In genomic region chr22:43740587-43741270, GRCh38 we compare ENCODE assay signal across 22 cellular contexts.
"Had no signal": no experiment of that assay in that cellular context is flagged by ENCODE, and none has a peak within 500 bp of the region (broad histone marks: within the 10 kb centered on the region; RNA-seq: fewer than 3 reads in every experiment).

No MANE protein-coding gene starts in this region.

- H3K27ac Mint-ChIP-seq: activated naive CD4-positive, alpha-beta T cell treated with anti-CD3 and anti-CD28 coated beads for 36 hours; activated naive CD8-positive, alpha-beta T cell treated with anti-CD3 and anti-CD28 coated beads for 36 hours; activated T-helper 1 cell treated with anti-CD3 and anti-CD28 coated beads, Interleukin-12 subunit alpha, Interleukin-12 subunit beta, Interleukin-2, Interleukin-4 antibody, amounts not matched to agents 30 ng/mL and 10 ng/mL and 1 ng/mL, durations not matched to agents 14 hours and 24 hours and 36 hours; natural killer cell treated with Interleukin-12 subunit alpha and Interleukin-12 subunit beta and Interleukin-15 and Interleukin-18, amount 100 ng/mL, for 72 hours; T-helper 2 cell treated with Interferon-gamma antibody and Interleukin-4, amounts not matched to agents 5 μg/mL and 100 μg/mL, for 36 hours had no signal

- ATAC-seq: body of pancreas; esophagus mucosa; foreskin keratinocyte; left lung; mucosa of descending colon; natural killer cell treated with Interleukin-12 subunit alpha and Interleukin-12 subunit beta and Interleukin-15 and Interleukin-18, amount 100 ng/mL, for 72 hours; right lobe of liver had no signal

- H3K27me3 ChIP-seq: adrenal gland, body of pancreas, foreskin keratinocyte, right lobe of liver had no signal

- H3K4me1 ChIP-seq: adrenal gland, body of pancreas, foreskin keratinocyte, left lung, right lobe of liver had no signal

- H3K36me3 Mint-ChIP-seq: activated naive CD8-positive, alpha-beta T cell treated with anti-CD3 and anti-CD28 coated beads for 36 hours; natural killer cell treated with Interleukin-12 subunit alpha and Interleukin-12 subunit beta and Interleukin-15 and Interleukin-18, amount 100 ng/mL, for 72 hours had no signal

- H3K4me3 Mint-ChIP-seq: activated naive CD4-positive, alpha-beta T cell treated with anti-CD3 and anti-CD28 coated beads for 36 hours; activated naive CD8-positive, alpha-beta T cell treated with anti-CD3 and anti-CD28 coated beads for 36 hours; activated T-helper 1 cell treated with anti-CD3 and anti-CD28 coated beads, Interleukin-12 subunit alpha, Interleukin-12 subunit beta, Interleukin-2, Interleukin-4 antibody, amounts not matched to agents 30 ng/mL and 10 ng/mL and 1 ng/mL, durations not matched to agents 14 hours and 24 hours and 36 hours; natural killer cell treated with Interleukin-12 subunit alpha and Interleukin-12 subunit beta and Interleukin-15 and Interleukin-18, amount 100 ng/mL, for 72 hours; T-helper 2 cell treated with Interferon-gamma antibody and Interleukin-4, amounts not matched to agents 5 μg/mL and 100 μg/mL, for 36 hours had no signal

- H3K4me3 ChIP-seq: adrenal gland, body of pancreas, left lung, mucosa of descending colon, right lobe of liver, transverse colon had no signal

- H3K9me3 ChIP-seq: adrenal gland, body of pancreas, left lung, mucosa of descending colon, right lobe of liver, transverse colon had no signal

- H3K4me1 Mint-ChIP-seq: activated naive CD8-positive, alpha-beta T cell treated with anti-CD3 and anti-CD28 coated beads for 36 hours had no signal

- H3K9me3 Mint-ChIP-seq: activated naive CD4-positive, alpha-beta T cell treated with anti-CD3 and anti-CD28 coated beads for 36 hours; activated naive CD8-positive, alpha-beta T cell treated with anti-CD3 and anti-CD28 coated beads for 36 hours; activated T-helper 1 cell treated with anti-CD3 and anti-CD28 coated beads, Interleukin-12 subunit alpha, Interleukin-12 subunit beta, Interleukin-2, Interleukin-4 antibody, amounts not matched to agents 30 ng/mL and 10 ng/mL and 1 ng/mL, durations not matched to agents 14 hours and 24 hours and 36 hours; natural killer cell treated with Interleukin-12 subunit alpha and Interleukin-12 subunit beta and Interleukin-15 and Interleukin-18, amount 100 ng/mL, for 72 hours; T-helper 2 cell treated with Interferon-gamma antibody and Interleukin-4, amounts not matched to agents 5 μg/mL and 100 μg/mL, for 36 hours had no signal

- H3K36me3 ChIP-seq: adrenal gland, left lung, right lobe of liver, transverse colon had no signal

- DNase-seq: activated CD4-positive, alpha-beta T cell treated with anti-CD3 and anti-CD28 coated beads for 4 hours; activated CD4-positive, alpha-beta T cell treated with anti-CD3 and anti-CD28 coated beads, Interleukin-2, amount 50 U/mL, for 4 hours; activated effector memory CD4-positive, alpha-beta T cell treated with anti-CD3 and anti-CD28 coated beads, Interleukin-2, amount 50 U/mL, for 16 hours; activated naive CD4-positive, alpha-beta T cell treated with anti-CD3 and anti-CD28 coated beads for 36 hours; activated naive CD8-positive, alpha-beta T cell treated with anti-CD3 and anti-CD28 coated beads for 36 hours; adrenal gland; aorta; body of pancreas; cortex of kidney; foreskin keratinocyte; kidney glomerular epithelial cell; left lung; mucosa of descending colon; right lobe of liver; stimulated activated CD4-positive, alpha-beta T cell treated with anti-CD3 and anti-CD28 coated beads, Interleukin-2, amount 100 ng/mL, for 48 hours; stimulated activated naive CD4-positive, alpha-beta T cell treated with Interleukin-2 at 50 U/mL for 16 hours; T-helper 1 cell; transverse colon had no signal
